Comparison of ENCODE assay signal across 8 cellular contexts in genomic region chr17:57953703-57954420, GRCh38. TPM values are rescaled to one million over a fixed set of nuclear protein-coding genes. Genes with fewer than 3 reads are reported as not detected.
DNase-seq lines count a peak whose midpoint lies in the region; ATAC-seq and TF ChIP-seq lines count a peak whose summit lies in the region.

No MANE protein-coding gene starts in this region.

- H3K4me1 Mint-ChIP-seq in T-helper 2 cell treated with Interferon-gamma antibody and Interleukin-4, amounts not matched to agents 5 μg/mL and 100 μg/mL, for 36 hours (ENCODE audit: low read depth) = peaks cover 38% of the 10 kb centered on the region

- H3K4me1 ChIP-seq in body of pancreas = peaks cover 39% of the 10 kb centered on the region

- H3K9me3 ChIP-seq in body of pancreas = no peaks in the 10 kb centered on the region

- DNase-seq in T-helper 2 cell treated with Interferon-gamma antibody and Interleukin-4, amounts not matched to agents 5 μg/mL and 100 μg/mL, for 36 hours (ENCODE audit: low spot score) = no peak
- DNase-seq in T-helper 2 cell (no peak), body of pancreas (no peak), lower leg skin (ENCODE audit: low spot score in 2 of 2) (no peak), substantia nigra (lab: John Stamatoyannopoulos, UW) (no peak), NCI-H1694 treated with DMSO at 0.1 percent for 48 hours (lab: John Stamatoyannopoulos, UW) (no peak)

- WGBS in body of pancreas, 2 donors = 65 to 68% methylated on average over 14 of the region's 14 CpGs
- 68 to 71% methylated on average over 14 of the region's 14 CpGs for WGBS in lower leg skin, 2 donors

- no peak for TF ChIP-seq POLR2A in body of pancreas (IDR thresholded peaks at IDR 0.05)
- no peak for TF ChIP-seq POLR2A in lower leg skin (IDR thresholded peaks at IDR 0.05)

- H3K4me3 ChIP-seq in body of pancreas (peak overlapping the region; percentile 57 to 80), lower leg skin (ENCODE audit: low read depth, poor library complexity, severe bottlenecking) (peak overlapping the region; percentile 74)

- TF ChIP-seq CTCF in body of pancreas (IDR thresholded peaks at IDR 0.05) = no peak
- TF ChIP-seq CTCF in lower leg skin (IDR thresholded peaks at IDR 0.05) = no peak

- peak overlapping the region; percentile 65 for H3K4me3 Mint-ChIP-seq in T-helper 2 cell treated with Interferon-gamma antibody and Interleukin-4, amounts not matched to agents 5 μg/mL and 100 μg/mL, for 36 hours

- peak overlapping the region; percentile 86 to 97 (median 88) for H3K27ac ChIP-seq in body of pancreas
- peak overlapping the region; percentile 96 for H3K27ac ChIP-seq in substantia nigra (ENCODE audit: low read depth, low read length, poor library complexity, severe bottlenecking)

- no peaks in the 10 kb centered on the region for H3K9me3 Mint-ChIP-seq in T-helper 2 cell treated with Interferon-gamma antibody and Interleukin-4, amounts not matched to agents 5 μg/mL and 100 μg/mL, for 36 hours

- H3K27me3 ChIP-seq in body of pancreas = no peaks in the 10 kb centered on the region

- intact Hi-C loops in body of pancreas (cut with DNase I) = no loop called here
- intact Hi-C loops in lower leg skin (cut with DNase I; ENCODE audit: low total_unique reads) = no loop called here

- peaks cover 56% of the 10 kb centered on the region for H3K27me3 Mint-ChIP-seq in T-helper 2 cell treated with Interferon-gamma antibody and Interleukin-4, amounts not matched to agents 5 μg/mL and 100 μg/mL, for 36 hours (ENCODE audit: low read depth)

- no peak overlapping the region for H3K27ac Mint-ChIP-seq in T-helper 2 cell treated with Interferon-gamma antibody and Interleukin-4, amounts not matched to agents 5 μg/mL and 100 μg/mL, for 36 hours

- no peaks in the 10 kb centered on the region for H3K36me3 ChIP-seq in body of pancreas (replicated peaks in 1 of 2; ENCODE audit: insufficient read depth in 1 of 2, low read depth in 2 of 2)

- no peak for ATAC-seq in body of pancreas
- ATAC-seq in activated CD4-positive, CD25-positive, alpha-beta regulatory T cell treated with anti-CD3 and anti-CD28 coated beads, Interleukin-2, amount 50 U/mL, for 24 hours = no peak
- ATAC-seq in GM21528 (IDR thresholded peaks at IDR 0.05; ENCODE audit: low FRiP score, unreplicated experiment) = no peak

- no peaks in the 10 kb centered on the region for H3K36me3 Mint-ChIP-seq in T-helper 2 cell treated with Interferon-gamma antibody and Interleukin-4, amounts not matched to agents 5 μg/mL and 100 μg/mL, for 36 hours (ENCODE audit: low read depth)

RNA-seq across cellular contexts. Expression of gene CUEDC1, which starts 1.4 kb away (rescaled TPM):
- 10 to 100 TPM; 35.8 to 48.1 TPM for total RNA-seq in body of pancreas
- total RNA-seq in lower leg skin = 10 to 100 TPM in 3 of 4 donors, 1 to 10 TPM in 1; 7.5 to 14.3 (median 12.7) TPM

RNA-seq across cellular contexts. Expression of gene VEZF1, which starts 34.2 kb away (rescaled TPM):
- total RNA-seq in body of pancreas (10 to 100 TPM; 14.5 to 39.4 TPM), lower leg skin (10 to 100 TPM; 30.3 to 56.1 (median 46.6) TPM)

RNA-seq across cellular contexts. Expression of gene SRSF1, which starts 53.2 kb away (rescaled TPM):
- total RNA-seq in body of pancreas = 100 to 1,000 TPM in 1 of 2 donors, 10 to 100 TPM in 1; 76.0 to 139 TPM
- total RNA-seq in lower leg skin = 100 to 1,000 TPM in 2 of 4 donors, 10 to 100 TPM in 2; 82.3 to 128 (median 104) TPM
